8 cellular contexts compared by ENCODE assay signal in genomic region chr14:99524804-99525698, GRCh38. TPM values are rescaled to one million over a fixed set of nuclear protein-coding genes. Genes with fewer than 3 reads are reported as not detected.
DNase-seq lines count a peak whose midpoint lies in the region; TF ChIP-seq lines count a peak whose summit lies in the region.

No MANE protein-coding gene starts in this region.

- no peak overlapping the region for H3K4me3 ChIP-seq in GM23248

- H3K27me3 ChIP-seq in GM23248 (replicated peaks; ENCODE audit: insufficient read depth), result no peaks in the 10 kb centered on the region

- H3K9me3 ChIP-seq in GM23248 (ENCODE audit: low read depth), result no peaks in the 10 kb centered on the region

- WGBS in GM23248 (ENCODE audit: low coverage in 1 of 2, low lambda C conversion rate in 2 of 2, missing lambda C conversion rate in 2 of 2), 2 experiments, result 69 to 79% methylated on average over 16 to 17 of the region's 17 CpGs

- H3K27ac ChIP-seq in 22Rv1 (no peak overlapping the region), GM23248 (no peak overlapping the region), substantia nigra (ENCODE audit: low read depth, low read length, poor library complexity, severe bottlenecking) (no peak overlapping the region)

- no peaks in the 10 kb centered on the region for H3K9me2 ChIP-seq in GM23248 (ENCODE audit: insufficient read depth)

- H3F3A ChIP-seq in GM23248 (ENCODE audit: insufficient read depth), result no peaks in the 10 kb centered on the region

- intact Hi-C loops in activated CD4-positive, alpha-beta memory T cell treated with anti-CD3 and anti-CD28 coated beads for 36 hours (cut with micrococcal nuclease), result loop anchor here (5.0 kb wide), 1 partner anchor 362 kb away; no protein-coding TSS in a partner anchor

- no peaks in the 10 kb centered on the region for H3K36me3 ChIP-seq in GM23248 (ENCODE audit: low read depth)

- H3K27ac Mint-ChIP-seq in activated CD4-positive, alpha-beta memory T cell treated with anti-CD3 and anti-CD28 coated beads for 36 hours, result peak overlapping the region; percentile 62

- H2AFZ ChIP-seq in GM23248, result no peak overlapping the region

- in situ Hi-C loops in GM23248 (cut with MboI), result loop anchor here (5.0 to 10.0 kb wide), 2 partner anchors 97 to 370 kb away; no protein-coding TSS in a partner anchor

- no peak overlapping the region for H3K9ac ChIP-seq in GM23248

- POLR2A ChIA-PET in activated CD4-positive, alpha-beta memory T cell treated with anti-CD3 and anti-CD28 coated beads for 36 hours (lab: Charles Lee), result no interaction called here

- H3K36me3 Mint-ChIP-seq in activated CD4-positive, alpha-beta memory T cell treated with anti-CD3 and anti-CD28 coated beads for 36 hours, result no peaks in the 10 kb centered on the region

- H3K4me3 Mint-ChIP-seq in activated CD4-positive, alpha-beta memory T cell treated with anti-CD3 and anti-CD28 coated beads for 36 hours, result no peak overlapping the region

- TF ChIP-seq CTCF in 22Rv1 (IDR thresholded peaks at IDR 0.05), result peak; percentile 23; the same call in 1 of the 2 replicates

- no peaks in the 10 kb centered on the region for H3K27me3 Mint-ChIP-seq in activated CD4-positive, alpha-beta memory T cell treated with anti-CD3 and anti-CD28 coated beads for 36 hours

- peaks cover 18% of the 10 kb centered on the region for H3K4me1 ChIP-seq in GM23248 (ENCODE audit: insufficient read depth)

- H4K20me1 ChIP-seq in GM23248 (ENCODE audit: insufficient read depth), result no peaks in the 10 kb centered on the region

- peaks cover 15% of the 10 kb centered on the region for H3K4me1 Mint-ChIP-seq in activated CD4-positive, alpha-beta memory T cell treated with anti-CD3 and anti-CD28 coated beads for 36 hours (ENCODE audit: low read depth)

- H3K4me2 ChIP-seq in GM23248 (ENCODE audit: unreplicated experiment), result no peak overlapping the region

- H3K9me3 Mint-ChIP-seq in activated CD4-positive, alpha-beta memory T cell treated with anti-CD3 and anti-CD28 coated beads for 36 hours, result no peaks in the 10 kb centered on the region

- DNase-seq in GM23248 (peak; percentile 78), iPS-NIHi11 (ENCODE audit: low spot score) (peak; percentile 64), inferior parietal cortex (ENCODE audit: extremely low spot score) (no peak), SK-N-DZ (ENCODE audit: low spot score) (no peak), substantia nigra (lab: John Stamatoyannopoulos, UW) (no peak), LoVo (ENCODE audit: low spot score) (no peak)
- DNase-seq in activated CD4-positive, alpha-beta memory T cell treated with anti-CD3 and anti-CD28 coated beads for 36 hours, result peak; percentile 19

- no peaks in the 10 kb centered on the region for H3K79me2 ChIP-seq in GM23248 (ENCODE audit: insufficient read depth)

- CTCF ChIA-PET in activated CD4-positive, alpha-beta memory T cell treated with anti-CD3 and anti-CD28 coated beads for 36 hours (lab: Charles Lee), result interaction anchor here (0.7 to 1.1 kb wide), 3 partner anchors 102 to 108 kb away, joined by 4 to 5 read pairs (median 4); no protein-coding TSS in a partner anchor

RNA-seq across cellular contexts. Expression of gene CCNK, which starts 43.8 kb away (rescaled TPM):
- 4.4 and 20.9 TPM in 2 replicates for total RNA-seq in GM23248 (2014; rRNA removed; shearing (Covaris generic))
- polyA plus RNA-seq in GM23248 (2016; fragmentation: Nextera tagmentation; extraction: Ambion mirVana), result 20.9 and 25.6 TPM in 2 replicates
- 10 to 100 TPM; 86.6 to 90.4 TPM for total RNA-seq in activated CD4-positive, alpha-beta memory T cell treated with anti-CD3 and anti-CD28 coated beads for 36 hours
- 2.9 and 3.0 TPM in 2 replicates for polyA plus RNA-seq in SK-N-DZ (2014; cell fraction: cytosol; rRNA removed)
- polyA plus RNA-seq in SK-N-DZ (2014; cell fraction: nucleus; rRNA removed), result 9.1 and 22.6 TPM in 2 replicates

RNA-seq across cellular contexts. Expression of gene SETD3, which starts 44.4 kb away (rescaled TPM):
- 54.6 and 65.6 TPM in 2 replicates for total RNA-seq in GM23248 (2014; rRNA removed; shearing (Covaris generic))
- 43.3 and 46.9 TPM in 2 replicates for polyA plus RNA-seq in GM23248 (2016; fragmentation: Nextera tagmentation; extraction: Ambion mirVana)
- 10 to 100 TPM; 54.3 to 56.8 TPM for total RNA-seq in activated CD4-positive, alpha-beta memory T cell treated with anti-CD3 and anti-CD28 coated beads for 36 hours
- 27.4 and 30.3 TPM in 2 replicates for polyA plus RNA-seq in SK-N-DZ (2014; cell fraction: cytosol; rRNA removed)
- polyA plus RNA-seq in SK-N-DZ (2014; cell fraction: nucleus; rRNA removed), result 15.8 and 19.2 TPM in 2 replicates

Comparison
In these comparisons a context has a peak if more than half of its experiments do, and no peak if none do; other contexts are left out.
1. DNase-seq: peak in GM23248 (single experiment), activated CD4-positive, alpha-beta memory T cell treated with anti-CD3 and anti-CD28 coated beads for 36 hours (single experiment) and iPS-NIHi11 (single experiment); none in inferior parietal cortex (single experiment), SK-N-DZ (single experiment), substantia nigra (0 of 49) and LoVo (single experiment).